8 cellular contexts compared by ENCODE assay signal in the genomic region with DNA sequence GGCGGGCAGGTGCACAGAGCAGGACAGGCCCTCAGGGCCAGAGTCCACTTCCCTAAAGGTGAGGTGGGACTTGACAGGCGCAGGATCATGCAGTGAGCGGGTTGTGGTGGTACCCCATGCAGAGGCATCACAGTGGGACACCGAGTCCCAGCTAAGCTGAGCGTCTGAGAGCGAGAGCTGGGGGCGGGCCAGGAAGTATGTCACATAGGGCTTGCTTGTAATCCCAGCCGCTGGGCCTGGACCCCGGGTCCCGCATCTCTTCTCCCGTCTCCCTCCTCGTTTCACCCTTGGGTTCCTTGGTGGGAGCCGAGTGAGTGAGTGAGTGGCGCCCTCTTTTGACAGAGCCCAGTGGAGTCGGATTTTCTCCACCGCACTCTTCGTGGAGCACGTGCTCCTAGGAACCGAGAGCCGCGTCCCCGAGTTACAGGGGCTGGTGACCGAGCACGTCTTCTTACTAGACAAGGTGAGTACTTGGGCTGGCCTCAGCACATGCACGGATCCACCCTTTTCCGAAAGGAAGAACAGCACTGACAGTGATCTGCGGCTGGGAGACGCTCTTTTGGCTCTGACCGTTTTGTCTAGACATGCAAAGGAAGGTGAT. TPM values are rescaled to one million over a fixed set of nuclear protein-coding genes. Genes with fewer than 3 reads are reported as not detected.
DNase-seq lines count a peak whose midpoint lies in the region; ATAC-seq, FAIRE-seq and TF ChIP-seq lines count a peak whose summit lies in the region.

No MANE protein-coding gene starts in this region.

- no peaks in the 10 kb centered on the region for H3K27me3 ChIP-seq in K562 (ENCODE audit: control insufficient read depth in 2 of 2, insufficient read depth in 2 of 2, low read length in 2 of 2)

- peak; percentile 22 to 58; a peak in 3 of 4 replicates for TF ChIP-seq RAD21 in K562 (CRISPR knock-in tag; conservative IDR thresholded peaks at IDR 0.05 in 1 of 2, IDR thresholded peaks at IDR 0.05 in 1 of 2)

- H3K9ac ChIP-seq in K562 (ENCODE audit: insufficient read depth in 1 of 2, low read depth in 2 of 2, low read length in 2 of 2) = no peak overlapping the region

- ATAC-seq in K562 (peak; percentile 85), mucosa of descending colon (peak; percentile 15), GM21786 (IDR thresholded peaks at IDR 0.05; ENCODE audit: unreplicated experiment) (no peak), GM19397 (IDR thresholded peaks at IDR 0.05; ENCODE audit: unreplicated experiment) (no peak)

- H3K4me1 ChIP-seq in K562 (replicated peaks in 1 of 2; ENCODE audit: control insufficient read depth in 2 of 2, insufficient read depth in 2 of 2, low read length in 2 of 2) (peaks cover 7 to 14% of the 10 kb centered on the region in 2 experiments; a peak in 4 of 5 replicates), mucosa of descending colon (ENCODE audit: low read depth) (no peaks in the 10 kb centered on the region)

- BruUV-seq in K562 (replicated peaks; lab: Mats Ljungman, UMichigan) = no TSS peak

- POLR2A ChIA-PET in K562 (lab: Yijun Ruan, JAX) = interaction anchor here (0.6 kb wide), 1 partner anchor 517 kb away, joined by 4 read pairs; no protein-coding TSS in a partner anchor

- H3K9me3 ChIP-seq in K562 (replicated peaks; ENCODE audit: control insufficient read depth, insufficient read depth, low read depth, low read length) = no peaks in the 10 kb centered on the region
- no peaks in the 10 kb centered on the region for H3K9me3 ChIP-seq in mucosa of descending colon

- no peak for TF ChIP-seq POLR2A in K562 (conservative IDR thresholded peaks at IDR 0.05)

- H3K9me1 ChIP-seq in K562 (ENCODE audit: control insufficient read depth, insufficient read depth, low read length) = no peaks in the 10 kb centered on the region

- H3K4me2 ChIP-seq in K562 (ENCODE audit: insufficient read depth, low read length) = no peak overlapping the region

- WGBS in K562 (ENCODE audit: insufficient coverage, low coverage, missing lambda C conversion rate) = 72% methylated on average over 24 of the region's 29 CpGs

- H2AFZ ChIP-seq in K562 (ENCODE audit: low read depth, low read length) = no peak overlapping the region

- DNase-seq in ELF-1 (ENCODE audit: low read depth, low spot score) (peak; percentile 46), K562 (ENCODE audit: extremely low read depth in 1 of 4, low spot score in 3 of 4) (peak in 2 of 4 experiments; percentile 41 to 46), mucosa of descending colon (peak in 1 of 3 donors; percentile 15), GM19240 (ENCODE audit: insufficient read length, low spot score) (no peak)
- DNase-seq in activated T-cell treated with anti-CD3 and anti-CD28 coated beads, Interleukin-2, amount 50 U/mL, for 1 hour = no peak

- CTCF ChIA-PET in K562 (lab: Yijun Ruan, JAX; ENCODE audit: low intra/inter-chr PET ratio) = interaction anchor here (0.8 kb wide), 1 partner anchor 169 kb away, joined by 4 read pairs; no protein-coding TSS in a partner anchor

- TF ChIP-seq CTCF in LNCAP (IDR thresholded peaks at IDR 0.05) (peak; percentile 49; the same call in 1 of the 2 replicates), K562 (IDR thresholded peaks at IDR 0.05 in 2 of 3, conservative IDR thresholded peaks at IDR 0.05 in 1 of 3; ENCODE audit: insufficient read depth in 2 of 3, low read depth in 1 of 3, low read length in 3 of 3) (peak; percentile 60 to 66 (median 66)), mucosa of descending colon (IDR thresholded peaks at IDR 0.05) (no peak)

- H3K36me3 ChIP-seq in K562 (ENCODE audit: control insufficient read depth, insufficient read depth, low read length) = peaks cover 78% of the 10 kb centered on the region; the same call in 2 of the 3 replicates
- peaks cover 27% of the 10 kb centered on the region for H3K36me3 ChIP-seq in mucosa of descending colon (ENCODE audit: low read depth)

- no peaks in the 10 kb centered on the region for H3K79me2 ChIP-seq in K562 (ENCODE audit: control insufficient read depth, insufficient read depth, low read length)

- H3K27ac ChIP-seq in K562 (ENCODE audit: extremely low read depth, low read depth, low read length) = no peak overlapping the region

- H4K20me1 ChIP-seq in K562 (replicated peaks; ENCODE audit: control insufficient read depth, insufficient read depth, low read length) = no peaks in the 10 kb centered on the region

- in situ Hi-C loops in K562 (cut with MboI) = no loop called here

- H3K4me3 ChIP-seq in K562 (no peak overlapping the region), mucosa of descending colon (no peak overlapping the region)

- no peak for TF ChIP-seq EP300 in K562 (IDR thresholded peaks at IDR 0.05; ENCODE audit: low read length)

- FAIRE-seq in K562 (lab: Jason Lieb, UNC) = peak; percentile 19

- intact Hi-C loops in K562 (cut with micrococcal nuclease) = loop anchor here (2.0 kb wide), 1 partner anchor 167 kb away; no protein-coding TSS in a partner anchor
- intact Hi-C loops in mucosa of descending colon (cut with DNase I, micrococcal nuclease) = no loop called here

TF ChIP-seq in K562, 482 proteins besides CTCF, POLR2A, EP300 and RAD21:
- TF ChIP-seq RFX7 (CRISPR knock-in tag; IDR thresholded peaks at IDR 0.05) (no peak), FOS (IDR thresholded peaks at IDR 0.05; ENCODE audit: extremely low read depth, insufficient read length) (no peak), ZKSCAN1 (IDR thresholded peaks at IDR 0.05; ENCODE audit: low read depth, low read length) (peak; percentile 83), L3MBTL2 (IDR thresholded peaks at IDR 0.05) (0 out of 2 replicates have a peak, but pooled peaks have one; percentile 14), STAG1 (CRISPR knock-in tag; IDR thresholded peaks at IDR 0.05; ENCODE audit: borderline replicate concordance) (peak; percentile 18; the same call in 1 of the 2 replicates), TEAD1 (CRISPR knock-in tag; IDR thresholded peaks at IDR 0.05) (no peak), RBM17 (IDR thresholded peaks at IDR 0.05; ENCODE audit: borderline replicate concordance, low read depth, low read length) (no peak), SMC3 (conservative IDR thresholded peaks at IDR 0.05; ENCODE audit: insufficient read depth, low read depth, low read length) (peak; percentile 41; the same call in 1 of the 2 replicates), MYC (IDR thresholded peaks at IDR 0.05; ENCODE audit: low read depth, low read length) (peak; percentile 28; the same call in 1 of the 2 replicates), MYC (CRISPR knock-in tag; IDR thresholded peaks at IDR 0.05; ENCODE audit: borderline replicate concordance, low read depth) (no peak), BHLHE40 (IDR thresholded peaks at IDR 0.05; ENCODE audit: low read length) (0 out of 2 replicates have a peak, but pooled peaks have one; percentile 25), CBX3 (IDR thresholded peaks at IDR 0.05; ENCODE audit: borderline replicate concordance in 1 of 2, low read length in 2 of 2) (no peak), RNF2 (IDR thresholded peaks at IDR 0.05) (no peak)
- TF ChIP-seq, protein P1, sequence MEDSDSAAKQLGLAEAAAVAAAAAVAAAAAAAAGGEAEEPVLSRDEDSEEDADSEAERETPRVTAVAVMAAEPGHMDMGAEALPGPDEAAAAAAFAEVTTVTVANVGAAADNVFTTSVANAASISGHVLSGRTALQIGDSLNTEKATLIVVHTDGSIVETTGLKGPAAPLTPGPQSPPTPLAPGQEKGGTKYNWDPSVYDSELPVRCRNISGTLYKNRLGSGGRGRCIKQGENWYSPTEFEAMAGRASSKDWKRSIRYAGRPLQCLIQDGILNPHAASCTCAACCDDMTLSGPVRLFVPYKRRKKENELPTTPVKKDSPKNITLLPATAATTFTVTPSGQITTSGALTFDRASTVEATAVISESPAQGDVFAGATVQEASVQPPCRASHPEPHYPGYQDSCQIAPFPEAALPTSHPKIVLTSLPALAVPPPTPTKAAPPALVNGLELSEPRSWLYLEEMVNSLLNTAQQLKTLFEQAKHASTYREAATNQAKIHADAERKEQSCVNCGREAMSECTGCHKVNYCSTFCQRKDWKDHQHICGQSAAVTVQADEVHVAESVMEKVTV (CRISPR knock-in tag; IDR thresholded peaks at IDR 0.05) = 0 out of 2 replicates have a peak, but pooled peaks have one; percentile 15

RNA-seq across cellular contexts. Expression of a gene that starts 50.8 kb away (rescaled TPM):
- total RNA-seq in K562 (2011; cell fraction: chromatin; rRNA removed; ENCODE audit: low replicate concordance) = 28.5 and 57.0 TPM in 2 replicates
- total RNA-seq in K562 (2011; cell fraction: nucleolus; rRNA removed) = 34.7 and 37.9 TPM in 2 replicates
- 40.0 and 51.1 TPM in 2 replicates for total RNA-seq in K562 (2011; cell fraction: nucleoplasm; rRNA removed)
- total RNA-seq in K562 (2014; rRNA removed) = 3.1 and 5.2 TPM in 2 replicates
- total RNA-seq in K562 (2014; rRNA removed; fragmentation: Illumina TruSeq; extraction: Trizol) = 2.0 and 2.3 TPM in 2 replicates
- 2.8 and 3.7 TPM in 2 replicates for total RNA-seq in K562 (2015; rRNA removed; fragmentation: Illumina TruSeq; extraction: Trizol)
- total RNA-seq in K562 (2021) = 7.1 and 7.3 TPM in 2 replicates
- polyA plus RNA-seq in K562 (2011; rRNA removed) = 7.9 and 8.2 TPM in 2 replicates
- 6.6 and 8.3 TPM in 2 replicates for polyA plus RNA-seq in K562 (2011; cell fraction: cytosol; rRNA removed)
- polyA plus RNA-seq in K562 (2011; cell fraction: nucleus; rRNA removed) = 11.9 and 21.5 TPM in 2 replicates
- polyA plus RNA-seq in K562 (2012) = 7.7 and 9.4 TPM in 2 replicates
- polyA plus RNA-seq in K562 (2014; fragmentation: Illumina TruSeq; extraction: Trizol) = 4.3 and 5.0 TPM in 2 replicates
- polyA plus RNA-seq in K562 (2014; fragmentation: Nextera tagmentation; extraction: Ambion mirVana) = 1 to 10 TPM; 1.2 to 3.2 TPM
- 3.8 and 5.6 TPM in 2 replicates for polyA plus RNA-seq in K562 (2014; rRNA removed)
- polyA minus RNA-seq in K562 (2011; rRNA and poly(A)+ RNA removed) = 5.5 and 6.0 TPM in 2 replicates
- 2.5 and 3.7 TPM in 2 replicates for polyA minus RNA-seq in K562 (2011; cell fraction: cytosol; rRNA and poly(A)+ RNA removed)
- polyA minus RNA-seq in K562 (2011; cell fraction: nucleus; rRNA and poly(A)+ RNA removed) = 8.9 and 14.3 TPM in 2 replicates
- 10 to 100 TPM; 24.1 to 29.7 (median 24.9) TPM for total RNA-seq in mucosa of descending colon

Comparison
In these comparisons a context has a peak if more than half of its experiments do, and no peak if none do; other contexts are left out.
1. ATAC-seq: peak in K562 (single experiment) and mucosa of descending colon (single experiment); none in GM21786 (single experiment) and GM19397 (single experiment).